In genomic region chr12:103762473-103762872, GRCh38 we compare ENCODE assay signal across 30 cellular contexts.
DNase-seq lines count a peak whose midpoint lies in the region; ATAC-seq and TF ChIP-seq lines count a peak whose summit lies in the region.
"Had no signal": no experiment of that assay in that cellular context is flagged by ENCODE, and none has a peak within 500 bp of the region (broad histone marks: within the 10 kb centered on the region; RNA-seq: fewer than 3 reads in every experiment).

No MANE protein-coding gene starts in this region.

- H3K36me3 ChIP-seq in esophagus muscularis mucosa (peaks cover 0 to 98% (median 75%) of the 10 kb centered on the region in 4 donors), gastroesophageal sphincter (peaks cover 5 to 99% of the 10 kb centered on the region in 2 donors), sigmoid colon (peaks cover 65 to 99% (median 70%) of the 10 kb centered on the region in 4 donors)
- H3K36me3 ChIP-seq: BE2C had no signal

- H3K4me1 ChIP-seq in esophagus muscularis mucosa, result no peaks in the 10 kb centered on the region
- no peaks in the 10 kb centered on the region for H3K4me1 ChIP-seq in gastroesophageal sphincter
- peaks cover 0 to 11% (median 0%) of the 10 kb centered on the region in 4 donors for H3K4me1 ChIP-seq in sigmoid colon
- H3K4me1 ChIP-seq: A549; BE2C; BLaER1; BLaER1 treated with 17β-estradiol and CSF1 and Interleukin-3, amounts not matched to agents 10 nM and 100 nM; Caco-2 had no signal

- H3K4me3 ChIP-seq in esophagus muscularis mucosa (no peak overlapping the region), gastroesophageal sphincter (no peak overlapping the region), sigmoid colon (no peak overlapping the region)
- H3K4me3 ChIP-seq: A549; BLaER1; BLaER1 treated with 17β-estradiol and CSF1 and Interleukin-3, amounts not matched to agents 10 nM and 100 nM had no signal

- no peaks in the 10 kb centered on the region for H3K27me3 ChIP-seq in esophagus muscularis mucosa
- H3K27me3 ChIP-seq in gastroesophageal sphincter, result no peaks in the 10 kb centered on the region
- H3K27me3 ChIP-seq in sigmoid colon, result no peaks in the 10 kb centered on the region
- H3K27me3 ChIP-seq: BE2C; BLaER1; BLaER1 treated with 17β-estradiol and CSF1 and Interleukin-3, amounts not matched to agents 10 nM and 100 nM had no signal

- TF ChIP-seq POLR2A in esophagus muscularis mucosa (IDR thresholded peaks at IDR 0.05; ENCODE audit: low read depth) (no peak), gastroesophageal sphincter (IDR thresholded peaks at IDR 0.05) (no peak), sigmoid colon (IDR thresholded peaks at IDR 0.05) (no peak)

- intact Hi-C loops in esophagus muscularis mucosa (cut with DNase I) (no loop called here), sigmoid colon (cut with DNase I) (no loop called here)

- TF ChIP-seq CTCF in esophagus muscularis mucosa (IDR thresholded peaks at IDR 0.05) (no peak), gastroesophageal sphincter (IDR thresholded peaks at IDR 0.05) (no peak), sigmoid colon (IDR thresholded peaks at IDR 0.05) (no peak)

- no peaks in the 10 kb centered on the region for H3K9me3 ChIP-seq in esophagus muscularis mucosa
- no peaks in the 10 kb centered on the region for H3K9me3 ChIP-seq in gastroesophageal sphincter
- H3K9me3 ChIP-seq in sigmoid colon, result no peaks in the 10 kb centered on the region
- H3K9me3 ChIP-seq: A549; BE2C; BLaER1; BLaER1 treated with 17β-estradiol and CSF1 and Interleukin-3, amounts not matched to agents 10 nM and 100 nM; Caco-2 had no signal

- H3K27ac ChIP-seq in esophagus muscularis mucosa (replicated peaks in 1 of 4) (no peak overlapping the region), gastroesophageal sphincter (no peak overlapping the region), sigmoid colon (peak overlapping the region in 3 of 4 donors; percentile 28 to 50 (median 46))
- H3K27ac ChIP-seq: 22Rv1; A549; BLaER1; BLaER1 treated with 17β-estradiol and CSF1 and Interleukin-3, amounts not matched to agents 10 nM and 100 nM; C4-2B had no signal

- no peak for TF ChIP-seq EP300 in esophagus muscularis mucosa (IDR thresholded peaks at IDR 0.05)
- no peak for TF ChIP-seq EP300 in gastroesophageal sphincter (IDR thresholded peaks at IDR 0.05)
- TF ChIP-seq EP300 in sigmoid colon (IDR thresholded peaks at IDR 0.05), result no peak

- ATAC-seq in gastroesophageal sphincter (peak; percentile 16), GM21515 (IDR thresholded peaks at IDR 0.05; ENCODE audit: unreplicated experiment) (no peak)
- ATAC-seq: A549; CD8-positive, alpha-beta T cell had no signal

- peak; percentile 90 for DNase-seq in esophagus muscularis mucosa (ENCODE audit: extremely low spot score)
- DNase-seq in sigmoid colon, result no peak
- DNase-seq in NCI-H82 (lab: John Stamatoyannopoulos, UW), result no peak
- no peak for DNase-seq in OCI-M1 (lab: John Stamatoyannopoulos, UW)
- DNase-seq: 8988T; ACHN; AML-193; BE2C; Caco-2; Calu3; CD4-positive, alpha-beta memory T cell; CD4-positive, alpha-beta T cell; CD4-positive, CD25-positive, alpha-beta regulatory T cell; CD8-positive, alpha-beta memory T cell; CD8-positive, alpha-beta T cell; COR-L47; DMS 273 treated with DMSO at 0.1 percent for 48 hours; DMS153; DMS53; DMS79; DMS79 treated with DMSO at 0.1 percent for 48 hours; DND-41; EL had no signal

- 77% methylated on average over 5 of the region's 5 CpGs for WGBS in esophagus muscularis mucosa
- no CpG with 5 or more reads among the region's 5 CpGs for WGBS in gastroesophageal sphincter (ENCODE audit: low coverage in 1 of 2), 2 donors
- 77 to 83% methylated on average over 5 of the region's 5 CpGs for WGBS in sigmoid colon, 2 donors

Comparison
In these comparisons a context has a peak if more than half of its experiments do, and no peak if none do; other contexts are left out.
1. H3K27ac ChIP-seq: peak in sigmoid colon (3 of 4); none in esophagus muscularis mucosa (0 of 4) and gastroesophageal sphincter (0 of 4).